8 cellular contexts compared by ENCODE assay signal in genomic region chr19:45439569-45440258, GRCh38. TPM values are rescaled to one million over a fixed set of nuclear protein-coding genes. Genes with fewer than 3 reads are reported as not detected.
DNase-seq lines count a peak whose midpoint lies in the region; ATAC-seq and TF ChIP-seq lines count a peak whose summit lies in the region.

No MANE protein-coding gene starts in this region.

- H3K27me3 Mint-ChIP-seq in T-helper 17 cell: no peaks in the 10 kb centered on the region

- H3K27ac ChIP-seq in right cardiac atrium (ENCODE audit: low read length): peak overlapping the region; percentile 87
- peak overlapping the region; percentile 79 for H3K27ac ChIP-seq in rectal smooth muscle tissue (ENCODE audit: low read depth, low read length)

- peak overlapping the region; percentile 84 for H3K27ac Mint-ChIP-seq in T-helper 17 cell

- H3K27me3 ChIP-seq in H7 (ENCODE audit: control insufficient read depth, insufficient read depth, low read length) (no peaks in the 10 kb centered on the region), MG63 (no peaks in the 10 kb centered on the region), right cardiac atrium (ENCODE audit: control insufficient read depth, insufficient read depth) (no peaks in the 10 kb centered on the region), rectal smooth muscle tissue (ENCODE audit: control insufficient read depth, insufficient read depth, low read length) (no peaks in the 10 kb centered on the region)

- H3K9me3 ChIP-seq in MG63 (no peaks in the 10 kb centered on the region), T-helper 17 cell (ENCODE audit: control insufficient read depth, low read length, poor library complexity, severe bottlenecking) (no peaks in the 10 kb centered on the region), right cardiac atrium (ENCODE audit: control insufficient read depth, low read length) (no peaks in the 10 kb centered on the region)

- H3K36me3 Mint-ChIP-seq in T-helper 17 cell (ENCODE audit: low read depth): no peaks in the 10 kb centered on the region

- intact Hi-C loops in right cardiac atrium (cut with DNase I): loop anchor here (1.0 to 2.0 kb wide), 2 partner anchors 39 to 40 kb away; no protein-coding TSS in a partner anchor

- H3K4me1 Mint-ChIP-seq in T-helper 17 cell: peaks cover 28% of the 10 kb centered on the region

- H3K4me1 ChIP-seq in right cardiac atrium (ENCODE audit: control insufficient read depth, insufficient read depth, low read length) (peaks cover 7% of the 10 kb centered on the region), rectal smooth muscle tissue (ENCODE audit: control insufficient read depth, insufficient read depth, low read length) (peaks cover 14% of the 10 kb centered on the region)

- H3K4me3 Mint-ChIP-seq in T-helper 17 cell: peak overlapping the region; percentile 87

- DNase-seq in GM12864 (ENCODE audit: low read depth): no peak
- peak; percentile 94 for DNase-seq in H7
- peak; percentile 84 for DNase-seq in MG63
- peak; percentile 75 to 81 (median 77) for DNase-seq in T-helper 17 cell
- peak in 54 of 56 donors; percentile 12 to 92 (median 72) for DNase-seq in amygdala (lab: John Stamatoyannopoulos, UW)
- peak; percentile 88 to 96 (median 95) for DNase-seq in right cardiac atrium
- DNase-seq in NCI-H1048 (lab: John Stamatoyannopoulos, UW): no peak

- no peak overlapping the region for H3K9ac ChIP-seq in rectal smooth muscle tissue (ENCODE audit: low read length)

- H3K4me3 ChIP-seq in GM12864 (ENCODE audit: low read depth, low read length) (peak overlapping the region; percentile 66), H7 (ENCODE audit: insufficient read depth, low read depth, low read length) (peak overlapping the region; percentile 68), MG63 (peak overlapping the region; percentile 57), right cardiac atrium (ENCODE audit: low read length) (peak overlapping the region; percentile 66), rectal smooth muscle tissue (ENCODE audit: low read length) (peak overlapping the region; percentile 40)

- WGBS in right cardiac atrium: under 1% methylated on average over 78 of the region's 78 CpGs

- H3K36me3 ChIP-seq in H7 (replicated peaks; ENCODE audit: control insufficient read depth, insufficient read depth, low read length): no peaks in the 10 kb centered on the region
- H3K36me3 ChIP-seq in MG63: no peaks in the 10 kb centered on the region
- no peaks in the 10 kb centered on the region for H3K36me3 ChIP-seq in rectal smooth muscle tissue (ENCODE audit: control insufficient read depth, insufficient read depth, low read length)

- peak; percentile 93 for TF ChIP-seq CTCF in GM12864 (IDR thresholded peaks at IDR 0.05; ENCODE audit: low read depth, low read length, missing control alignments)

- ATAC-seq in T-helper 17 cell: peak; percentile 59
- ATAC-seq in right cardiac atrium: peak; percentile 66 to 78

RNA-seq across cellular contexts. Expression of gene ERCC1, which starts 16.0 kb away (rescaled TPM):
- 68.5 and 76.6 TPM in 2 replicates for total RNA-seq in H7 (2014; rRNA removed; shearing (Covaris generic))
- 118 and 167 TPM in 2 replicates for total RNA-seq in MG63 (2014; rRNA removed; shearing (Covaris generic); ENCODE audit: low replicate concordance)
- 10 to 100 TPM; 28.4 to 36.2 TPM for total RNA-seq in T-helper 17 cell
- 100 to 1,000 TPM; 133 to 143 (median 139) TPM for total RNA-seq in right cardiac atrium
- polyA plus RNA-seq in right cardiac atrium: 139 TPM

RNA-seq across cellular contexts. Expression of gene FOSB, which starts 28.1 kb away (rescaled TPM):
- 1.6 and 10.3 TPM in 2 replicates for total RNA-seq in H7 (2014; rRNA removed; shearing (Covaris generic))
- total RNA-seq in MG63 (2014; rRNA removed; shearing (Covaris generic); ENCODE audit: low replicate concordance): 0.33 TPM in 1 of 2 replicates, not detected in the other
- total RNA-seq in T-helper 17 cell (1,000 to 10,000 TPM in 1 of 2 donors, 100 to 1,000 TPM in 1; 967 to 2,209 TPM), right cardiac atrium (10 to 100 TPM in 1 of 4 donors, 1 to 10 TPM in 3; 1.6 to 16.3 (median 6.1) TPM)
- polyA plus RNA-seq in right cardiac atrium: 57.8 TPM

RNA-seq across cellular contexts. Expression of gene POLR1G, which starts 33.3 kb away (rescaled TPM):
- total RNA-seq in H7 (2014; rRNA removed; shearing (Covaris generic)): 35.8 and 39.6 TPM in 2 replicates
- total RNA-seq in MG63 (2014; rRNA removed; shearing (Covaris generic); ENCODE audit: low replicate concordance): 27.1 and 44.0 TPM in 2 replicates
- total RNA-seq in T-helper 17 cell (1 to 10 TPM in 1 of 2 donors, under 1 TPM in 1; 0.91 to 1.0 TPM), right cardiac atrium (1 to 10 TPM; 4.0 to 6.3 (median 5.0) TPM)
- 4.0 TPM for polyA plus RNA-seq in right cardiac atrium

RNA-seq across cellular contexts. Expression of gene PPP1R13L, which starts 34.8 kb away (rescaled TPM):
- 12.8 and 18.9 TPM in 2 replicates for total RNA-seq in H7 (2014; rRNA removed; shearing (Covaris generic))
- 5.5 and 7.3 TPM in 2 replicates for total RNA-seq in MG63 (2014; rRNA removed; shearing (Covaris generic); ENCODE audit: low replicate concordance)
- total RNA-seq in T-helper 17 cell (1 to 10 TPM; 3.4 to 4.5 TPM), right cardiac atrium (100 to 1,000 TPM; 131 to 161 (median 150) TPM)
- 100 TPM for polyA plus RNA-seq in right cardiac atrium

RNA-seq across cellular contexts. Expression of gene RTN2, which starts 57.1 kb away (rescaled TPM):
- total RNA-seq in H7 (2014; rRNA removed; shearing (Covaris generic)): 16.3 and 17.5 TPM in 2 replicates
- 4.9 and 6.1 TPM in 2 replicates for total RNA-seq in MG63 (2014; rRNA removed; shearing (Covaris generic); ENCODE audit: low replicate concordance)
- total RNA-seq in T-helper 17 cell (1 to 10 TPM; 2.3 to 6.2 TPM), right cardiac atrium (10 to 100 TPM; 18.7 to 26.4 (median 20.4) TPM)
- 20.2 TPM for polyA plus RNA-seq in right cardiac atrium

Comparison
In these comparisons a context has a peak if more than half of its experiments do, and no peak if none do; other contexts are left out.
1. DNase-seq: peak in H7 (single experiment), MG63 (single experiment), T-helper 17 cell (3 of 3), amygdala (54 of 56) and right cardiac atrium (3 of 3); none in GM12864 (single experiment) and NCI-H1048 (single experiment).
2. RNA of gene FOSB, which starts 28.1 kb away (total RNA-seq): 967 to 2,209 TPM in T-helper 17 cell; 1.6 to 16.3 TPM in right cardiac atrium, 1.6 to 10.3 TPM in H7 and 0.33 TPM in MG63; every median in the first group is over 10 times any median in the second.
3. Peak in every context shown above with its lines, with median percentiles within 50 percentile points of each other: H3K4me3 ChIP-seq.